ENCODE assay signal across 1 cellular context in genomic region chr2:27322766-27323591, GRCh38.
TF ChIP-seq lines count a peak whose summit lies in the region.

A gene with protein sequence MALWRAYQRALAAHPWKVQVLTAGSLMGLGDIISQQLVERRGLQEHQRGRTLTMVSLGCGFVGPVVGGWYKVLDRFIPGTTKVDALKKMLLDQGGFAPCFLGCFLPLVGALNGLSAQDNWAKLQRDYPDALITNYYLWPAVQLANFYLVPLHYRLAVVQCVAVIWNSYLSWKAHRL (minus strand): TSS chr2:27323097. CDS start chr2:27322517, 580 bp downstream.

TF ChIP-seq in HepG2, 621 proteins besides CTCF, POLR2A, EP300 and RAD21 (continued from another document and continues in another):
- TF ChIP-seq, protein P1, sequence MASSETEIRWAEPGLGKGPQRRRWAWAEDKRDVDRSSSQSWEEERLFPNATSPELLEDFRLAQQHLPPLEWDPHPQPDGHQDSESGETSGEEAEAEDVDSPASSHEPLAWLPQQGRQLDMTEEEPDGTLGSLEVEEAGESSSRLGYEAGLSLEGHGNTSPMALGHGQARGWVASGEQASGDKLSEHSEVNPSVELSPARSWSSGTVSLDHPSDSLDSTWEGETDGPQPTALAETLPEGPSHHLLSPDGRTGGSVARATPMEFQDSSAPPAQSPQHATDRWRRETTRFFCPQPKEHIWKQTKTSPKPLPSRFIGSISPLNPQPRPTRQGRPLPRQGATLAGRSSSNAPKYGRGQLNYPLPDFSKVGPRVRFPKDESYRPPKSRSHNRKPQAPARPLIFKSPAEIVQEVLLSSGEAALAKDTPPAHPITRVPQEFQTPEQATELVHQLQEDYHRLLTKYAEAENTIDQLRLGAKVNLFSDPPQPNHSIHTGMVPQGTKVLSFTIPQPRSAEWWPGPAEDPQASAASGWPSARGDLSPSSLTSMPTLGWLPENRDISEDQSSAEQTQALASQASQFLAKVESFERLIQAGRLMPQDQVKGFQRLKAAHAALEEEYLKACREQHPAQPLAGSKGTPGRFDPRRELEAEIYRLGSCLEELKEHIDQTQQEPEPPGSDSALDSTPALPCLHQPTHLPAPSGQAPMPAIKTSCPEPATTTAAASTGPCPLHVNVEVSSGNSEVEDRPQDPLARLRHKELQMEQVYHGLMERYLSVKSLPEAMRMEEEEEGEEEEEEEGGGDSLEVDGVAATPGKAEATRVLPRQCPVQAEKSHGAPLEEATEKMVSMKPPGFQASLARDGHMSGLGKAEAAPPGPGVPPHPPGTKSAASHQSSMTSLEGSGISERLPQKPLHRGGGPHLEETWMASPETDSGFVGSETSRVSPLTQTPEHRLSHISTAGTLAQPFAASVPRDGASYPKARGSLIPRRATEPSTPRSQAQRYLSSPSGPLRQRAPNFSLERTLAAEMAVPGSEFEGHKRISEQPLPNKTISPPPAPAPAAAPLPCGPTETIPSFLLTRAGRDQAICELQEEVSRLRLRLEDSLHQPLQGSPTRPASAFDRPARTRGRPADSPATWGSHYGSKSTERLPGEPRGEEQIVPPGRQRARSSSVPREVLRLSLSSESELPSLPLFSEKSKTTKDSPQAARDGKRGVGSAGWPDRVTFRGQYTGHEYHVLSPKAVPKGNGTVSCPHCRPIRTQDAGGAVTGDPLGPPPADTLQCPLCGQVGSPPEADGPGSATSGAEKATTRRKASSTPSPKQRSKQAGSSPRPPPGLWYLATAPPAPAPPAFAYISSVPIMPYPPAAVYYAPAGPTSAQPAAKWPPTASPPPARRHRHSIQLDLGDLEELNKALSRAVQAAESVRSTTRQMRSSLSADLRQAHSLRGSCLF (CRISPR knock-in tag; IDR thresholded peaks at IDR 0.05; ENCODE audit: borderline replicate concordance), result no peak
- TF ChIP-seq, protein P2, sequence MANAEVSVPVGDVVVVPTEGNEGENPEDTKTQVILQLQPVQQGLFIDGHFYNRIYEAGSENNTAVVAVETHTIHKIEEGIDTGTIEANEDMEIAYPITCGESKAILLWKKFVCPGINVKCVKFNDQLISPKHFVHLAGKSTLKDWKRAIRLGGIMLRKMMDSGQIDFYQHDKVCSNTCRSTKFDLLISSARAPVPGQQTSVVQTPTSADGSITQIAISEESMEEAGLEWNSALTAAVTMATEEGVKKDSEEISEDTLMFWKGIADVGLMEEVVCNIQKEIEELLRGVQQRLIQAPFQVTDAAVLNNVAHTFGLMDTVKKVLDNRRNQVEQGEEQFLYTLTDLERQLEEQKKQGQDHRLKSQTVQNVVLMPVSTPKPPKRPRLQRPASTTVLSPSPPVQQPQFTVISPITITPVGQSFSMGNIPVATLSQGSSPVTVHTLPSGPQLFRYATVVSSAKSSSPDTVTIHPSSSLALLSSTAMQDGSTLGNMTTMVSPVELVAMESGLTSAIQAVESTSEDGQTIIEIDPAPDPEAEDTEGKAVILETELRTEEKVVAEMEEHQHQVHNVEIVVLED (CRISPR knock-in tag; IDR thresholded peaks at IDR 0.05; ENCODE audit: borderline replicate concordance), result peak; percentile 79
- peak; percentile 66; the same call in 1 of the 2 replicates for TF ChIP-seq CEBPB (IDR thresholded peaks at IDR 0.05; ENCODE audit: borderline replicate concordance, low read depth, low read length)
- TF ChIP-seq THAP8 (CRISPR knock-in tag; IDR thresholded peaks at IDR 0.05; ENCODE audit: borderline replicate concordance), result peak; percentile 39; the same call in 1 of the 2 replicates
- no peak; the same call in none of the 2 replicates for TF ChIP-seq HIVEP1 (CRISPR knock-in tag; IDR thresholded peaks at IDR 0.05)
- TF ChIP-seq, protein P3, sequence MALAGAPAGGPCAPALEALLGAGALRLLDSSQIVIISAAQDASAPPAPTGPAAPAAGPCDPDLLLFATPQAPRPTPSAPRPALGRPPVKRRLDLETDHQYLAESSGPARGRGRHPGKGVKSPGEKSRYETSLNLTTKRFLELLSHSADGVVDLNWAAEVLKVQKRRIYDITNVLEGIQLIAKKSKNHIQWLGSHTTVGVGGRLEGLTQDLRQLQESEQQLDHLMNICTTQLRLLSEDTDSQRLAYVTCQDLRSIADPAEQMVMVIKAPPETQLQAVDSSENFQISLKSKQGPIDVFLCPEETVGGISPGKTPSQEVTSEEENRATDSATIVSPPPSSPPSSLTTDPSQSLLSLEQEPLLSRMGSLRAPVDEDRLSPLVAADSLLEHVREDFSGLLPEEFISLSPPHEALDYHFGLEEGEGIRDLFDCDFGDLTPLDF (CRISPR knock-in tag; IDR thresholded peaks at IDR 0.05), result peak; percentile 43; the same call in 1 of the 2 replicates
- no peak for TF ChIP-seq ZNF121 (CRISPR knock-in tag; IDR thresholded peaks at IDR 0.05)
- TF ChIP-seq EEA1 (CRISPR knock-in tag; IDR thresholded peaks at IDR 0.05; ENCODE audit: borderline replicate concordance), result peak; percentile 50; the same call in 1 of the 2 replicates
- TF ChIP-seq, protein P4, sequence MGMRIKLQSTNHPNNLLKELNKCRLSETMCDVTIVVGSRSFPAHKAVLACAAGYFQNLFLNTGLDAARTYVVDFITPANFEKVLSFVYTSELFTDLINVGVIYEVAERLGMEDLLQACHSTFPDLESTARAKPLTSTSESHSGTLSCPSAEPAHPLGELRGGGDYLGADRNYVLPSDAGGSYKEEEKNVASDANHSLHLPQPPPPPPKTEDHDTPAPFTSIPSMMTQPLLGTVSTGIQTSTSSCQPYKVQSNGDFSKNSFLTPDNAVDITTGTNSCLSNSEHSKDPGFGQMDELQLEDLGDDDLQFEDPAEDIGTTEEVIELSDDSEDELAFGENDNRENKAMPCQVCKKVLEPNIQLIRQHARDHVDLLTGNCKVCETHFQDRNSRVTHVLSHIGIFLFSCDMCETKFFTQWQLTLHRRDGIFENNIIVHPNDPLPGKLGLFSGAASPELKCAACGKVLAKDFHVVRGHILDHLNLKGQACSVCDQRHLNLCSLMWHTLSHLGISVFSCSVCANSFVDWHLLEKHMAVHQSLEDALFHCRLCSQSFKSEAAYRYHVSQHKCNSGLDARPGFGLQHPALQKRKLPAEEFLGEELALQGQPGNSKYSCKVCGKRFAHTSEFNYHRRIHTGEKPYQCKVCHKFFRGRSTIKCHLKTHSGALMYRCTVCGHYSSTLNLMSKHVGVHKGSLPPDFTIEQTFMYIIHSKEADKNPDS (CRISPR knock-in tag; IDR thresholded peaks at IDR 0.05), result peak; percentile 92
- peak; percentile 63; the same call in 1 of the 2 replicates for TF ChIP-seq AHDC1 (CRISPR knock-in tag; IDR thresholded peaks at IDR 0.05; ENCODE audit: borderline replicate concordance)
- TF ChIP-seq ONECUT2 (CRISPR knock-in tag; IDR thresholded peaks at IDR 0.05), result no peak
- TF ChIP-seq GPN1 (CRISPR knock-in tag; IDR thresholded peaks at IDR 0.05; ENCODE audit: borderline replicate concordance), result no peak
- TF ChIP-seq NBN (conservative IDR thresholded peaks at IDR 0.05), result no peak
- no peak for TF ChIP-seq HNF1A (IDR thresholded peaks at IDR 0.05; ENCODE audit: low read depth)
- TF ChIP-seq HNF1A (CRISPR knock-in tag; IDR thresholded peaks at IDR 0.05; ENCODE audit: borderline replicate concordance), result no peak
- TF ChIP-seq ZNF737 (CRISPR knock-in tag; IDR thresholded peaks at IDR 0.05; ENCODE audit: borderline replicate concordance), result no peak
- TF ChIP-seq, protein P5, sequence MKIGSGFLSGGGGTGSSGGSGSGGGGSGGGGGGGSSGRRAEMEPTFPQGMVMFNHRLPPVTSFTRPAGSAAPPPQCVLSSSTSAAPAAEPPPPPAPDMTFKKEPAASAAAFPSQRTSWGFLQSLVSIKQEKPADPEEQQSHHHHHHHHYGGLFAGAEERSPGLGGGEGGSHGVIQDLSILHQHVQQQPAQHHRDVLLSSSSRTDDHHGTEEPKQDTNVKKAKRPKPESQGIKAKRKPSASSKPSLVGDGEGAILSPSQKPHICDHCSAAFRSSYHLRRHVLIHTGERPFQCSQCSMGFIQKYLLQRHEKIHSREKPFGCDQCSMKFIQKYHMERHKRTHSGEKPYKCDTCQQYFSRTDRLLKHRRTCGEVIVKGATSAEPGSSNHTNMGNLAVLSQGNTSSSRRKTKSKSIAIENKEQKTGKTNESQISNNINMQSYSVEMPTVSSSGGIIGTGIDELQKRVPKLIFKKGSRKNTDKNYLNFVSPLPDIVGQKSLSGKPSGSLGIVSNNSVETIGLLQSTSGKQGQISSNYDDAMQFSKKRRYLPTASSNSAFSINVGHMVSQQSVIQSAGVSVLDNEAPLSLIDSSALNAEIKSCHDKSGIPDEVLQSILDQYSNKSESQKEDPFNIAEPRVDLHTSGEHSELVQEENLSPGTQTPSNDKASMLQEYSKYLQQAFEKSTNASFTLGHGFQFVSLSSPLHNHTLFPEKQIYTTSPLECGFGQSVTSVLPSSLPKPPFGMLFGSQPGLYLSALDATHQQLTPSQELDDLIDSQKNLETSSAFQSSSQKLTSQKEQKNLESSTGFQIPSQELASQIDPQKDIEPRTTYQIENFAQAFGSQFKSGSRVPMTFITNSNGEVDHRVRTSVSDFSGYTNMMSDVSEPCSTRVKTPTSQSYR (CRISPR knock-in tag; IDR thresholded peaks at IDR 0.05; ENCODE audit: borderline replicate concordance), result peak; percentile 81; the same call in 1 of the 2 replicates
